Comparison of ENCODE assay signal across 1 cellular context in genomic region chr16:68590201-68590994, GRCh38.
TF ChIP-seq lines count a peak whose summit lies in the region.

No MANE protein-coding gene starts in this region.

TF ChIP-seq in HepG2, 621 proteins besides CTCF, POLR2A, EP300 and RAD21 (continued from another document and continues in another):
- TF ChIP-seq ZNF740 (CRISPR knock-in tag; IDR thresholded peaks at IDR 0.05) (no peak), HHEX (CRISPR knock-in tag; IDR thresholded peaks at IDR 0.05) (no peak), SIN3B (IDR thresholded peaks at IDR 0.05; ENCODE audit: low read length) (no peak), GATAD1 (CRISPR knock-in tag; IDR thresholded peaks at IDR 0.05) (peak; percentile 32; the same call in 1 of the 2 replicates), XBP1 (CRISPR knock-in tag; IDR thresholded peaks at IDR 0.05) (no peak), POLR2G (IDR thresholded peaks at IDR 0.05; ENCODE audit: low read depth, low read length) (no peak), HDAC6 (IDR thresholded peaks at IDR 0.05; ENCODE audit: low read depth, low read length) (no peak), ZNF780A (CRISPR knock-in tag; IDR thresholded peaks at IDR 0.05) (no peak), DR1 (CRISPR knock-in tag; IDR thresholded peaks at IDR 0.05) (no peak), GABPB1 (CRISPR knock-in tag; IDR thresholded peaks at IDR 0.05) (peak; percentile 67; the same call in 1 of the 2 replicates), ZNF3 (CRISPR knock-in tag; IDR thresholded peaks at IDR 0.05) (no peak), ZNF784 (CRISPR knock-in tag; IDR thresholded peaks at IDR 0.05; ENCODE audit: borderline replicate concordance) (peak; percentile 66; the same call in 1 of the 2 replicates), HNRNPK (IDR thresholded peaks at IDR 0.05; ENCODE audit: low read depth, low read length, poor library complexity, severe bottlenecking) (no peak), FIP1L1 (IDR thresholded peaks at IDR 0.05; ENCODE audit: borderline replicate concordance, insufficient read depth, low read depth, low read length) (no peak), RORA (CRISPR knock-in tag; IDR thresholded peaks at IDR 0.05) (no peak), FOXA3 (CRISPR knock-in tag; IDR thresholded peaks at IDR 0.05) (peak; percentile 29; the same call in 1 of the 2 replicates), ZBTB1 (CRISPR knock-in tag; IDR thresholded peaks at IDR 0.05; ENCODE audit: borderline replicate concordance) (no peak), TRAFD1 (CRISPR knock-in tag; IDR thresholded peaks at IDR 0.05; ENCODE audit: borderline replicate concordance) (0 out of 2 replicates have a peak, but pooled peaks have one; percentile 62), MATR3 (CRISPR knock-in tag; IDR thresholded peaks at IDR 0.05) (no peak), YEATS4 (CRISPR knock-in tag; IDR thresholded peaks at IDR 0.05; ENCODE audit: borderline replicate concordance) (0 out of 2 replicates have a peak, but pooled peaks have one; percentile 33), SMC3 (IDR thresholded peaks at IDR 0.05; ENCODE audit: low read length) (peak; percentile 33; the same call in 1 of the 2 replicates), DNMT1 (CRISPR knock-in tag; IDR thresholded peaks at IDR 0.05) (0 out of 2 replicates have a peak, but pooled peaks have one; percentile 38), TSC22D2 (CRISPR knock-in tag; IDR thresholded peaks at IDR 0.05; ENCODE audit: borderline replicate concordance) (no peak), BORCS8-MEF2B (CRISPR knock-in tag; IDR thresholded peaks at IDR 0.05) (peak; percentile 54; the same call in 1 of the 2 replicates), KLF15 (CRISPR knock-in tag; IDR thresholded peaks at IDR 0.05; ENCODE audit: borderline replicate concordance) (no peak), TBX2 (CRISPR knock-in tag; IDR thresholded peaks at IDR 0.05; ENCODE audit: borderline replicate concordance) (no peak; the same call in 1 of the 2 replicates), JARID2 (CRISPR knock-in tag; IDR thresholded peaks at IDR 0.05; ENCODE audit: insufficient replicate concordance) (no peak), HNRNPL (IDR thresholded peaks at IDR 0.05; ENCODE audit: low read depth, low read length) (no peak), SUZ12 (IDR thresholded peaks at IDR 0.05; ENCODE audit: low read depth, low read length) (no peak), MBD4 (IDR thresholded peaks at IDR 0.05; ENCODE audit: borderline replicate concordance, low read length) (no peak), CBX2 (IDR thresholded peaks at IDR 0.05; ENCODE audit: low read depth, low read length) (no peak), CBX2 (CRISPR knock-in tag; IDR thresholded peaks at IDR 0.05; ENCODE audit: low read depth) (no peak), GPN1 (CRISPR knock-in tag; IDR thresholded peaks at IDR 0.05; ENCODE audit: borderline replicate concordance) (no peak), ZNF709 (CRISPR knock-in tag; IDR thresholded peaks at IDR 0.05) (no peak), RBM22 (optimal IDR thresholded peaks at IDR 0.05; ENCODE audit: low read length) (no peak), MAZ (IDR thresholded peaks at IDR 0.05; ENCODE audit: borderline replicate concordance, low read depth, low read length) (no peak), MAZ (CRISPR knock-in tag; IDR thresholded peaks at IDR 0.05; ENCODE audit: low read depth) (peak; percentile 55; the same call in 1 of the 2 replicates), ZNF761 (CRISPR knock-in tag; conservative IDR thresholded peaks at IDR 0.05) (no peak), ZNF274 (CRISPR knock-in tag; IDR thresholded peaks at IDR 0.05) (peak; percentile 52; the same call in 1 of the 2 replicates), ZSCAN25 (CRISPR knock-in tag; IDR thresholded peaks at IDR 0.05) (peak; percentile 51; the same call in 1 of the 2 replicates), RFXAP (CRISPR knock-in tag; IDR thresholded peaks at IDR 0.05; ENCODE audit: borderline replicate concordance) (no peak), AKNA (CRISPR knock-in tag; IDR thresholded peaks at IDR 0.05; ENCODE audit: borderline replicate concordance) (no peak), NCOA2 (CRISPR knock-in tag; IDR thresholded peaks at IDR 0.05) (no peak), EED (CRISPR knock-in tag; IDR thresholded peaks at IDR 0.05) (peak; percentile 7; the same call in 1 of the 2 replicates), ZNF513 (CRISPR knock-in tag; conservative IDR thresholded peaks at IDR 0.05) (no peak), ZBTB37 (CRISPR knock-in tag; IDR thresholded peaks at IDR 0.05) (no peak), TARDBP (CRISPR knock-in tag; IDR thresholded peaks at IDR 0.05) (peak; percentile 51; the same call in 1 of the 2 replicates), GATAD2A (CRISPR knock-in tag; IDR thresholded peaks at IDR 0.05) (peak; percentile 41; the same call in 1 of the 2 replicates), GTF3A (CRISPR knock-in tag; conservative IDR thresholded peaks at IDR 0.05) (no peak), TRIM22 (IDR thresholded peaks at IDR 0.05) (no peak), ZNF614 (CRISPR knock-in tag; IDR thresholded peaks at IDR 0.05; ENCODE audit: borderline replicate concordance) (0 out of 2 replicates have a peak, but pooled peaks have one; percentile 35), ZFAT (CRISPR knock-in tag; conservative IDR thresholded peaks at IDR 0.05) (no peak), ZNF382 (CRISPR knock-in tag; IDR thresholded peaks at IDR 0.05; ENCODE audit: borderline replicate concordance) (no peak), ZNF160 (CRISPR knock-in tag; IDR thresholded peaks at IDR 0.05) (no peak), MAFG (CRISPR knock-in tag; IDR thresholded peaks at IDR 0.05) (no peak), ZNF430 (CRISPR knock-in tag; IDR thresholded peaks at IDR 0.05) (no peak), RFX5 (IDR thresholded peaks at IDR 0.05; ENCODE audit: low read depth, low read length) (peak; percentile 16; the same call in 1 of the 2 replicates), FOXJ3 (CRISPR knock-in tag; IDR thresholded peaks at IDR 0.05; ENCODE audit: borderline replicate concordance) (no peak), ZFP90 (CRISPR knock-in tag; IDR thresholded peaks at IDR 0.05; ENCODE audit: borderline replicate concordance) (no peak), ZNF816 (CRISPR knock-in tag; IDR thresholded peaks at IDR 0.05; ENCODE audit: borderline replicate concordance) (no peak), ZNF878 (CRISPR knock-in tag; IDR thresholded peaks at IDR 0.05) (no peak)
- TF ChIP-seq, protein P1, sequence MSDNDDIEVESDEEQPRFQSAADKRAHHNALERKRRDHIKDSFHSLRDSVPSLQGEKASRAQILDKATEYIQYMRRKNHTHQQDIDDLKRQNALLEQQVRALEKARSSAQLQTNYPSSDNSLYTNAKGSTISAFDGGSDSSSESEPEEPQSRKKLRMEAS (IDR thresholded peaks at IDR 0.05), result no peak; the same call in 1 of the 2 replicates
- TF ChIP-seq, protein P2, sequence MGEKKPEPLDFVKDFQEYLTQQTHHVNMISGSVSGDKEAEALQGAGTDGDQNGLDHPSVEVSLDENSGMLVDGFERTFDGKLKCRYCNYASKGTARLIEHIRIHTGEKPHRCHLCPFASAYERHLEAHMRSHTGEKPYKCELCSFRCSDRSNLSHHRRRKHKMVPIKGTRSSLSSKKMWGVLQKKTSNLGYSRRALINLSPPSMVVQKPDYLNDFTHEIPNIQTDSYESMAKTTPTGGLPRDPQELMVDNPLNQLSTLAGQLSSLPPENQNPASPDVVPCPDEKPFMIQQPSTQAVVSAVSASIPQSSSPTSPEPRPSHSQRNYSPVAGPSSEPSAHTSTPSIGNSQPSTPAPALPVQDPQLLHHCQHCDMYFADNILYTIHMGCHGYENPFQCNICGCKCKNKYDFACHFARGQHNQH (CRISPR knock-in tag; IDR thresholded peaks at IDR 0.05), result no peak
- TF ChIP-seq, protein P3, sequence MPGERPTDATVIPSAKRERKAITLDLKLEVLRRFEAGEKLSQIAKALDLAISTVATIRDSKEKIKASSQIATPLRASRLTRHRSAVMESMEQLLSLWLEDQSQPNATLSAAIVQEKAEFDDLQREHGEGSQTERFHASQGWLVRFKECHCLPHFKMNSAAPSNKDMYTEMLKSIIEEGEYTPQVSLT (CRISPR knock-in tag; IDR thresholded peaks at IDR 0.05; ENCODE audit: borderline replicate concordance, low read depth), result no peak
